Comparison of ENCODE assay signal across 26 cellular contexts in genomic region chr15:75329571-75329970, GRCh38. TPM values are rescaled to one million over a fixed set of nuclear protein-coding genes. Genes with fewer than 3 reads are reported as not detected.
"Had no signal": no experiment of that assay in that cellular context is flagged by ENCODE, and none has a peak within 500 bp of the region (broad histone marks: within the 10 kb centered on the region; RNA-seq: fewer than 3 reads in every experiment).

No MANE protein-coding gene starts in this region.

- H3K27ac ChIP-seq: left lung, lower lobe of right lung, pancreas, prostate gland, stomach, testis, thyroid gland, transverse colon, upper lobe of left lung had no signal

- H3K36me3 ChIP-seq: left lung, lower lobe of right lung, pancreas, prostate gland, stomach, thyroid gland, transverse colon, upper lobe of left lung had no signal

- H3K4me2 ChIP-seq: smooth muscle cell had no signal

- DNase-seq: hippocampal formation; left colon; left lung; lower lobe of right lung; mammary epithelial cell; mesenchymal stem cell; naive thymus-derived CD8-positive, alpha-beta T cell; nucleus accumbens; pancreas; retina; right cardiac atrium; stimulated activated CD4-positive, alpha-beta T cell treated with anti-CD3 and anti-CD28 coated beads, Interleukin-1b, Interleukin-23, amount 100 ng/mL, for 48 hours; stimulated activated CD4-positive, alpha-beta T cell treated with anti-CD3 and anti-CD28 coated beads, Interleukin-2, amount 100 ng/mL, for 48 hours; stimulated activated naive B cell treated with anti-CD40 and anti-IgM and Interleukin-4, amounts not matched to agents 10 μg/mL and 1 μg/mL and 100 μg/mL, for 72 hours; stimulated activated naive CD8-positive, alpha-beta T cell treated with anti-CD3 and anti-CD28 coated beads, Interleukin-15, Interleukin-2, amounts not matched to agents 100 U/mL and 50 U/mL, for 24 hours; stomach; testis; thyroid gland; transverse colon; upper lobe of left lung had no signal

- FAIRE-seq: keratinocyte, pancreas, urothelium cell line had no signal

- H3K4me1 ChIP-seq: left lung, lower lobe of right lung, pancreas, prostate gland, stomach, testis, thyroid gland, transverse colon, upper lobe of left lung had no signal

- H3K9me3 ChIP-seq: left lung, lower lobe of right lung, pancreas, prostate gland, stomach, testis, thyroid gland, transverse colon, upper lobe of left lung had no signal

- H3K27me3 ChIP-seq: left lung, pancreas, stomach, testis, thyroid gland, transverse colon, upper lobe of left lung had no signal

- H3K4me3 ChIP-seq: left lung, lower lobe of right lung, pancreas, prostate gland, smooth muscle cell, stomach, testis, thyroid gland, transverse colon, upper lobe of left lung had no signal

- ATAC-seq: left colon; left lung; lower lobe of right lung; naive thymus-derived CD8-positive, alpha-beta T cell; pancreas; right cardiac atrium; stimulated activated naive B cell treated with anti-CD40 and anti-IgM and Interleukin-4, amounts not matched to agents 10 μg/mL and 1 μg/mL and 100 μg/mL, for 72 hours; stimulated activated naive CD8-positive, alpha-beta T cell treated with anti-CD3 and anti-CD28 coated beads, Interleukin-15, Interleukin-2, amounts not matched to agents 100 U/mL and 50 U/mL, for 24 hours had no signal

RNA-seq across cellular contexts. Expression of gene GOLGA6D, which starts 46.9 kb away (rescaled TPM):
- total RNA-seq: left colon, left lung, lower lobe of right lung, mammary epithelial cell, neural crest cell, osteoblast, prostate gland, right cardiac atrium, thyroid gland, transverse colon had no signal
- polyA plus RNA-seq: mammary epithelial cell, pancreas, right cardiac atrium, smooth muscle cell had no signal
